In the genomic region with DNA sequence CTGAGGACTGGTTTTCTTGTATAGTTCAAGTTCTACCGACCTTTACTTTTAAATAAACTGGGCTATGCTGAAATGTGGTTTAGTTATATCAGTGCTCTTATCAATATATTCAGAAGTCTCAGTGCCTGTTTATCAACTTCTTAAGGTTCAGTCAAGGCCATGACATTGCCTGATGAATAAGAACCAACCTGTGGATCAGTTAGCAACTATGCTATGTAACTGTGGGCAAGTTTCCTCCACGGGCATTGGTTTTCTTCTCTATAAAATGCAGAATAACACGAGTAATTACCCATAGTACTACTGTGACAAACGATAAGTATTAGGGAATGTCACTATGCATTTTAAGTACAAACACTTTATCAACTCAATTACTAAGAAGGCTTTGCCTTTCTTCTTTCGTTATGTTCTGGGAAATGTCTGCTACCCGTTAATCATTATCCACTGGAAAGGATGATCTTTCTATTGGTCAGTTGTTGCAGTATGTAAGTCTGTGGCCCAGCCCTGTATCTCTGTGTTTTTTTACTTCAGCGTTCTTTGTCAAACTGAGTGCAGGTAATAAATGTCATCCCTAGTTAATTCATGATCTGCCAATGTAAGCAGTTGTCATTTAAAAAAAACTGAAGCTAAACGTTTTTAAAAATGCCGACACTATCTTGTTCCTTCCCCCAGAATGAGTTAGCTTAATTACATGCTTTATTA, we compare ENCODE assay signal across 19 cellular contexts.
A peak's percentile ranks its signal among the peaks of the same experiment; 100 is the strongest.
DNase-seq lines count a peak whose midpoint lies in the region; ATAC-seq and TF ChIP-seq lines count a peak whose summit lies in the region.
"Had no signal": no experiment of that assay in that cellular context is flagged by ENCODE, and none has a peak within 500 bp of the region (broad histone marks: within the 10 kb centered on the region; RNA-seq: fewer than 3 reads in every experiment).

No MANE protein-coding gene starts in this region.

- TF ChIP-seq EP300 in stomach (IDR thresholded peaks at IDR 0.05) = no peak

- no peaks in the 10 kb centered on the region for H3K9me3 ChIP-seq in Panc1 (ENCODE audit: control insufficient read depth, insufficient read depth, low read depth, low read length)
- H3K9me3 ChIP-seq in stomach = no peaks in the 10 kb centered on the region
- H3K9me3 ChIP-seq: A549 had no signal

- no peaks in the 10 kb centered on the region for H3K4me1 Mint-ChIP-seq in CD14-positive monocyte

- 23 to 46% (median 38%) methylated on average over 9 of the region's 9 CpGs for WGBS in stomach, 5 donors

- ATAC-seq in Panc1 = no peak
- ATAC-seq in HG03280 (IDR thresholded peaks at IDR 0.05; ENCODE audit: unreplicated experiment) = no peak
- ATAC-seq: A549 had no signal

- intact Hi-C loops in Panc1 (cut with micrococcal nuclease; ENCODE audit: unreplicated experiment) = no loop called here
- intact Hi-C loops in stomach (cut with DNase I; ENCODE audit: low total_unique reads) = no loop called here
- intact Hi-C loops in CD14-positive monocyte (cut with micrococcal nuclease) = no loop called here

- H3K4me3 Mint-ChIP-seq in CD14-positive monocyte = no peak overlapping the region
- H3K4me3 Mint-ChIP-seq: CD4-positive, alpha-beta T cell had no signal

- DNase-seq in Caki2 (ENCODE audit: low read depth) (peak; percentile 27), Panc1 (ENCODE audit: low read depth, low spot score) (no peak), left kidney (ENCODE audit: low read depth, low spot score) (peak; percentile 36), stomach (no peak), CD14-positive monocyte (ENCODE audit: low spot score) (no peak), SKM-1 (lab: John Stamatoyannopoulos, UW; ENCODE audit: unreplicated experiment) (no peak)
- DNase-seq: AML-193; CD4-positive, alpha-beta T cell; GOT3; Karpas-422; MM.1S; NCI-H1105; NCI-H187; NCI-H446; NCI-H748 treated with DMSO at 0.1 percent for 48 hours; PC-9; Right ventricle myocardium superior had no signal

- H3K9me3 Mint-ChIP-seq in CD14-positive monocyte = peaks cover 0 to 2% (median 0%) of the 10 kb centered on the region in 7 donors

- no TSS peak for BruUV-seq in Panc1 (replicated peaks; lab: Mats Ljungman, UMichigan)

- no peak overlapping the region for H3K27ac Mint-ChIP-seq in CD14-positive monocyte
- H3K27ac Mint-ChIP-seq: CD4-positive, alpha-beta T cell had no signal

- H3K27ac ChIP-seq in Panc1 (ENCODE audit: low read length) (peak overlapping the region; percentile 17; the same call in 1 of the 2 replicates), stomach (peak overlapping the region in 3 of 5 donors; percentile 36 to 65 (median 44))
- H3K27ac ChIP-seq: A549, PC-9 had no signal

- in situ Hi-C loops in Caki2 (cut with HindIII; ENCODE audit: low pct_unique_long_range_greater_than_20kb, low sequenced_read_pairs) = no loop called here
- in situ Hi-C loops in Panc1 (cut with HindIII; ENCODE audit: low pct_unique_long_range_greater_than_20kb, low sequenced_read_pairs) = no loop called here

- H3K4me3 ChIP-seq in Panc1 (ENCODE audit: low read depth in 2 of 2, low read length in 2 of 2) (no peak overlapping the region), stomach (no peak overlapping the region)
- H3K4me3 ChIP-seq: A549, PC-9 had no signal

- no peaks in the 10 kb centered on the region for H3K4me1 ChIP-seq in Panc1 (ENCODE audit: control insufficient read depth, insufficient read depth, low read length)
- H3K4me1 ChIP-seq in stomach = peaks cover 0 to 29% (median 16%) of the 10 kb centered on the region in 4 donors
- H3K4me1 ChIP-seq: A549 had no signal

- CTCF ChIA-PET in Panc1 (lab: Charles Lee) = no interaction called here

- TF ChIP-seq CTCF in Panc1 (IDR thresholded peaks at IDR 0.05) (no peak), stomach (IDR thresholded peaks at IDR 0.05) (no peak), CD14-positive monocyte (IDR thresholded peaks at IDR 0.05) (no peak)

- POLR2A ChIA-PET in Panc1 (lab: Charles Lee) = no interaction called here

- no peak for TF ChIP-seq POLR2A in stomach (IDR thresholded peaks at IDR 0.05)

- H3K27me3 ChIP-seq in Panc1 (ENCODE audit: control insufficient read depth, insufficient read depth, low read length) (no peaks in the 10 kb centered on the region), stomach (no peaks in the 10 kb centered on the region)

- no peaks in the 10 kb centered on the region for H3K27me3 Mint-ChIP-seq in CD14-positive monocyte (ENCODE audit: low read depth in 3 of 3)
- H3K27me3 Mint-ChIP-seq: CD4-positive, alpha-beta T cell had no signal

- H3K36me3 ChIP-seq in Panc1 (ENCODE audit: control insufficient read depth, insufficient read depth, low read length) (no peaks in the 10 kb centered on the region), stomach (no peaks in the 10 kb centered on the region)

- no peaks in the 10 kb centered on the region for H3K36me3 Mint-ChIP-seq in CD14-positive monocyte

Comparison
In these comparisons a context has a peak if more than half of its experiments do, and no peak if none do; other contexts are left out.
1. DNase-seq: peak in Caki2 (single experiment) and left kidney (single experiment); none in Panc1 (single experiment), stomach (single experiment), CD14-positive monocyte (single experiment) and SKM-1 (single experiment).